ENCODE assay signal across 2 cellular contexts in the genomic region with DNA sequence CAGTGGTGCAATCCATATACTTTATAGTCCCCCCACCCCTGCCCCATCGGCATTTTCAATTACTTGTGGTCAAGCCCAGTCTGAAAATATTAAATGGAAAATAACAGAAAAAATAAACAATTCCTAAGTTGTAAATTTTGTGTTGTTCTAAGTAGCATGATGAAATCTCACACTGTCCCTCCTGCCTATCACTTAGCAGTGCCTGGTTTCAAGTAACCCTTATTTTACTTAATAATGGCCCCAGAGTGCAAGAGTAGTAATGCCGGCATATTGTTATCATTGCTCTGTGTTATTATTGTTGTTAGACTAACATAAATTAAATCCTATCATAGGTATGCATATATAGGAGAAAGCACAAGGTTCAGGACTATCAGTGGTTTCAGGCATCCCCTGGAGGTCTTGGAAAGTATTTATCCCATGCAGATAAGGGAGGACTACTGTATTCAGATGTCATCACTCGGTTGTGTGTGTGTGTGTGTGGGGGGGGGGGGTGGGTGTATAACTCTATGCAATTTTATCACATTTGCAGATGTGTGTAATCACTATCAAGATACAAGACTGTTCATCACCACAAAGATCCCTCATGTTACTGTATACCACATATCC.
TF ChIP-seq lines count a peak whose summit lies in the region.

No MANE protein-coding gene starts in this region.

TF ChIP-seq in GM23338, 12 proteins besides CTCF, POLR2A, EP300 and RAD21:
- TF ChIP-seq NANOG (IDR thresholded peaks at IDR 0.05; ENCODE audit: borderline replicate concordance), result no peak
- no peak for TF ChIP-seq POLR2AphosphoS5 (IDR thresholded peaks at IDR 0.05; ENCODE audit: low read depth)
- TF ChIP-seq JUNB (IDR thresholded peaks at IDR 0.05; ENCODE audit: unreplicated experiment), result no peak

TF ChIP-seq in WTC11, 78 proteins besides CTCF, POLR2A, EP300 and RAD21:
- TF ChIP-seq ATF1 (CRISPR knock-in tag; IDR thresholded peaks at IDR 0.05) (no peak), ZNF532 (CRISPR knock-in tag; IDR thresholded peaks at IDR 0.05; ENCODE audit: borderline replicate concordance) (no peak), ZNF121 (CRISPR knock-in tag; IDR thresholded peaks at IDR 0.05) (no peak)
